In the genomic region with DNA sequence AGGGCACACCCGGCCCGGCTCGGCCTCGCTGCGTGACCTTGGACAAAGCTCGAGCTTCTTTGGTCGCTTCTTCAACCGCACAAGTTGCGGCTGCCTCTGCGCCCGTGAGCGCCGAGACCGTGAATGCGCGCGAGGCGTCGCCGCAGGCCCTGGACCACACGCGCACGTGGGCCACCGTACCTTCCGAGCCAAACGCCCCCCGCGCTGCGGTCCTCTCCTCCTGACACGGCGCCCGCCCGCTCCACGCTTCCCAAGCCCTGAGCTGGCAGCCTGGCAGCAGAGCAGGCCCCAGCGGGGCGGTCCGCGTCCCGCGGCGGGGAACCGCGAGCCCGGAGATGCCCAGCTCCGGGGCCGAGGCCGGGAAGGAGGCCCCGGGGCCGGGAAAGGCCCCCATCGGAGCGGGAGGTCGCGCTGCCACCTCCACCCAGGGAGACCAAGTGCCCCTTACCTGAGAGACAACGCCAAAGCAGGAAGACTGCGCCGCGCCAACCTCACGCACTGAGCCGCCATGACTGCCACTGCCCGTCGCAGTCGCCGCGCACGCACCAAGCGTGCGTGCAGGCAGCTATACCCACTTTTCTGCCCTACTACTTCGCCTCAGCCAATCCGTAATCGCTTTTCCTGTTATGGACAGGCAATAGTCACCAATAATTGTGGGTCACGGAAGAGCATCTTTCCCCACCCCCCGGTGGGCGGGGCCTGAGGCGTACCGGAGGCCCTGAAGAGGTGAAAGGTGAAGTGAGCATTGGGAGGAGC, we compare ENCODE assay signal across 1 cellular context.
TF ChIP-seq lines count a peak whose summit lies in the region.

A gene (minus strand): TSS at position 542 of the 756 bp plus-strand sequence. CDS start 32 bp downstream, at position 510.

TF ChIP-seq in K562, 482 proteins besides CTCF, POLR2A, EP300 and RAD21 (continued from another document and continues in another):
- TF ChIP-seq, protein P1, sequence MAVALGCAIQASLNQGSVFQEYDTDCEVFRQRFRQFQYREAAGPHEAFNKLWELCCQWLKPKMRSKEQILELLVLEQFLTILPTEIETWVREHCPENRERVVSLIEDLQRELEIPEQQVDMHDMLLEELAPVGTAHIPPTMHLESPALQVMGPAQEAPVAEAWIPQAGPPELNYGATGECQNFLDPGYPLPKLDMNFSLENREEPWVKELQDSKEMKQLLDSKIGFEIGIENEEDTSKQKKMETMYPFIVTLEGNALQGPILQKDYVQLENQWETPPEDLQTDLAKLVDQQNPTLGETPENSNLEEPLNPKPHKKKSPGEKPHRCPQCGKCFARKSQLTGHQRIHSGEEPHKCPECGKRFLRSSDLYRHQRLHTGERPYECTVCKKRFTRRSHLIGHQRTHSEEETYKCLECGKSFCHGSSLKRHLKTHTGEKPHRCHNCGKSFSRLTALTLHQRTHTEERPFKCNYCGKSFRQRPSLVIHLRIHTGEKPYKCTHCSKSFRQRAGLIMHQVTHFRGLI (CRISPR knock-in tag; IDR thresholded peaks at IDR 0.05), result no peak
- peak; percentile 80 for TF ChIP-seq SAP30 (IDR thresholded peaks at IDR 0.05; ENCODE audit: borderline replicate concordance, insufficient read depth, low read depth, low read length, poor library complexity, severe bottlenecking)
- TF ChIP-seq, protein P2, sequence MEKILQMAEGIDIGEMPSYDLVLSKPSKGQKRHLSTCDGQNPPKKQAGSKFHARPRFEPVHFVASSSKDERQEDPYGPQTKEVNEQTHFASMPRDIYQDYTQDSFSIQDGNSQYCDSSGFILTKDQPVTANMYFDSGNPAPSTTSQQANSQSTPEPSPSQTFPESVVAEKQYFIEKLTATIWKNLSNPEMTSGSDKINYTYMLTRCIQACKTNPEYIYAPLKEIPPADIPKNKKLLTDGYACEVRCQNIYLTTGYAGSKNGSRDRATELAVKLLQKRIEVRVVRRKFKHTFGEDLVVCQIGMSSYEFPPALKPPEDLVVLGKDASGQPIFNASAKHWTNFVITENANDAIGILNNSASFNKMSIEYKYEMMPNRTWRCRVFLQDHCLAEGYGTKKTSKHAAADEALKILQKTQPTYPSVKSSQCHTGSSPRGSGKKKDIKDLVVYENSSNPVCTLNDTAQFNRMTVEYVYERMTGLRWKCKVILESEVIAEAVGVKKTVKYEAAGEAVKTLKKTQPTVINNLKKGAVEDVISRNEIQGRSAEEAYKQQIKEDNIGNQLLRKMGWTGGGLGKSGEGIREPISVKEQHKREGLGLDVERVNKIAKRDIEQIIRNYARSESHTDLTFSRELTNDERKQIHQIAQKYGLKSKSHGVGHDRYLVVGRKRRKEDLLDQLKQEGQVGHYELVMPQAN (IDR thresholded peaks at IDR 0.05; ENCODE audit: borderline replicate concordance), result peak; percentile 49; the same call in 1 of the 2 replicates
- TF ChIP-seq MBD2 (IDR thresholded peaks at IDR 0.05; ENCODE audit: borderline replicate concordance, low read depth), result peak; percentile 76; the same call in 1 of the 2 replicates
- no peak for TF ChIP-seq RFX1 (IDR thresholded peaks at IDR 0.05)
- TF ChIP-seq POLR2G (IDR thresholded peaks at IDR 0.05; ENCODE audit: low read depth, low read length), result peak; percentile 98
- no peak for TF ChIP-seq HSF4 (CRISPR knock-in tag; IDR thresholded peaks at IDR 0.05; ENCODE audit: borderline replicate concordance)
- TF ChIP-seq SREBF2 (CRISPR knock-in tag; IDR thresholded peaks at IDR 0.05), result no peak
- no peak for TF ChIP-seq ZFPM2 (CRISPR knock-in tag; IDR thresholded peaks at IDR 0.05)
- no peak for TF ChIP-seq HMG20A (CRISPR knock-in tag; conservative IDR thresholded peaks at IDR 0.05)
- peak; percentile 56 for TF ChIP-seq GABPA (tag; conservative IDR thresholded peaks at IDR 0.05; ENCODE audit: low read depth)
- peak; percentile 33 for TF ChIP-seq NFYB (IDR thresholded peaks at IDR 0.05; ENCODE audit: extremely low read depth, insufficient read length)
- peak; percentile 96 for TF ChIP-seq L3MBTL2 (IDR thresholded peaks at IDR 0.05)
- no peak for TF ChIP-seq KHSRP (IDR thresholded peaks at IDR 0.05)
- TF ChIP-seq, protein P3, sequence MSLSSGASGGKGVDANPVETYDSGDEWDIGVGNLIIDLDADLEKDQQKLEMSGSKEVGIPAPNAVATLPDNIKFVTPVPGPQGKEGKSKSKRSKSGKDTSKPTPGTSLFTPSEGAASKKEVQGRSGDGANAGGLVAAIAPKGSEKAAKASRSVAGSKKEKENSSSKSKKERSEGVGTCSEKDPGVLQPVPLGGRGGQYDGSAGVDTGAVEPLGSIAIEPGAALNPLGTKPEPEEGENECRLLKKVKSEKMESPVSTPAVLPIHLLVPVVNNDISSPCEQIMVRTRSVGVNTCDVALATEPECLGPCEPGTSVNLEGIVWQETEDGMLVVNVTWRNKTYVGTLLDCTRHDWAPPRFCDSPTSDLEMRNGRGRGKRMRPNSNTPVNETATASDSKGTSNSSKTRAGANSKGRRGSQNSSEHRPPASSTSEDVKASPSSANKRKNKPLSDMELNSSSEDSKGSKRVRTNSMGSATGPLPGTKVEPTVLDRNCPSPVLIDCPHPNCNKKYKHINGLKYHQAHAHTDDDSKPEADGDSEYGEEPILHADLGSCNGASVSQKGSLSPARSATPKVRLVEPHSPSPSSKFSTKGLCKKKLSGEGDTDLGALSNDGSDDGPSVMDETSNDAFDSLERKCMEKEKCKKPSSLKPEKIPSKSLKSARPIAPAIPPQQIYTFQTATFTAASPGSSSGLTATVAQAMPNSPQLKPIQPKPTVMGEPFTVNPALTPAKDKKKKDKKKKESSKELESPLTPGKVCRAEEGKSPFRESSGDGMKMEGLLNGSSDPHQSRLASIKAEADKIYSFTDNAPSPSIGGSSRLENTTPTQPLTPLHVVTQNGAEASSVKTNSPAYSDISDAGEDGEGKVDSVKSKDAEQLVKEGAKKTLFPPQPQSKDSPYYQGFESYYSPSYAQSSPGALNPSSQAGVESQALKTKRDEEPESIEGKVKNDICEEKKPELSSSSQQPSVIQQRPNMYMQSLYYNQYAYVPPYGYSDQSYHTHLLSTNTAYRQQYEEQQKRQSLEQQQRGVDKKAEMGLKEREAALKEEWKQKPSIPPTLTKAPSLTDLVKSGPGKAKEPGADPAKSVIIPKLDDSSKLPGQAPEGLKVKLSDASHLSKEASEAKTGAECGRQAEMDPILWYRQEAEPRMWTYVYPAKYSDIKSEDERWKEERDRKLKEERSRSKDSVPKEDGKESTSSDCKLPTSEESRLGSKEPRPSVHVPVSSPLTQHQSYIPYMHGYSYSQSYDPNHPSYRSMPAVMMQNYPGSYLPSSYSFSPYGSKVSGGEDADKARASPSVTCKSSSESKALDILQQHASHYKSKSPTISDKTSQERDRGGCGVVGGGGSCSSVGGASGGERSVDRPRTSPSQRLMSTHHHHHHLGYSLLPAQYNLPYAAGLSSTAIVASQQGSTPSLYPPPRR (CRISPR knock-in tag; IDR thresholded peaks at IDR 0.05; ENCODE audit: borderline replicate concordance), result 0 out of 2 replicates have a peak, but pooled peaks have one; percentile 48
- no peak for TF ChIP-seq OTX1 (CRISPR knock-in tag; IDR thresholded peaks at IDR 0.05)
- TF ChIP-seq, protein P4, sequence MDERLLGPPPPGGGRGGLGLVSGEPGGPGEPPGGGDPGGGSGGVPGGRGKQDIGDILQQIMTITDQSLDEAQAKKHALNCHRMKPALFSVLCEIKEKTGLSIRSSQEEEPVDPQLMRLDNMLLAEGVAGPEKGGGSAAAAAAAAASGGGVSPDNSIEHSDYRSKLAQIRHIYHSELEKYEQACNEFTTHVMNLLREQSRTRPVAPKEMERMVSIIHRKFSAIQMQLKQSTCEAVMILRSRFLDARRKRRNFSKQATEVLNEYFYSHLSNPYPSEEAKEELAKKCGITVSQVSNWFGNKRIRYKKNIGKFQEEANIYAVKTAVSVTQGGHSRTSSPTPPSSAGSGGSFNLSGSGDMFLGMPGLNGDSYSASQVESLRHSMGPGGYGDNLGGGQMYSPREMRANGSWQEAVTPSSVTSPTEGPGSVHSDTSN (CRISPR knock-in tag; IDR thresholded peaks at IDR 0.05; ENCODE audit: low read depth), result peak; percentile 82
- TF ChIP-seq, protein P4 (tag; conservative IDR thresholded peaks at IDR 0.05; ENCODE audit: low read depth), result peak; percentile 97
- TF ChIP-seq RBM15 (IDR thresholded peaks at IDR 0.05; ENCODE audit: insufficient read depth, low read length), result no peak
- no peak for TF ChIP-seq ZNF668 (CRISPR knock-in tag; IDR thresholded peaks at IDR 0.05)
- no peak for TF ChIP-seq JUND (IDR thresholded peaks at IDR 0.05; ENCODE audit: borderline replicate concordance, low read depth, low read length)
- no peak; the same call in 2 of the 3 replicates for TF ChIP-seq JUND (tag; IDR thresholded peaks at IDR 0.05; ENCODE audit: borderline replicate concordance, low read depth, low read length)
- TF ChIP-seq ZBTB8A (IDR thresholded peaks at IDR 0.05; ENCODE audit: partially characterized antibody), result no peak
- TF ChIP-seq ZNF644 (tag; IDR thresholded peaks at IDR 0.05; ENCODE audit: low read depth), result no peak
- no peak for TF ChIP-seq RHOXF2B (CRISPR knock-in tag; conservative IDR thresholded peaks at IDR 0.05)
- TF ChIP-seq, protein P5, sequence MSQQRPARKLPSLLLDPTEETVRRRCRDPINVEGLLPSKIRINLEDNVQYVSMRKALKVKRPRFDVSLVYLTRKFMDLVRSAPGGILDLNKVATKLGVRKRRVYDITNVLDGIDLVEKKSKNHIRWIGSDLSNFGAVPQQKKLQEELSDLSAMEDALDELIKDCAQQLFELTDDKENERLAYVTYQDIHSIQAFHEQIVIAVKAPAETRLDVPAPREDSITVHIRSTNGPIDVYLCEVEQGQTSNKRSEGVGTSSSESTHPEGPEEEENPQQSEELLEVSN (IDR thresholded peaks at IDR 0.05; ENCODE audit: borderline replicate concordance in 1 of 2, extremely low read depth in 1 of 2, insufficient read depth in 1 of 2, insufficient read length in 1 of 2, low read depth in 1 of 2, low read length in 1 of 2, poor library complexity in 1 of 2, severe bottlenecking in 1 of 2), result peak; percentile 75 to 85
- TF ChIP-seq ZNF146 (CRISPR knock-in tag; IDR thresholded peaks at IDR 0.05; ENCODE audit: unreplicated experiment), result no peak
- TF ChIP-seq ZNF785 (CRISPR knock-in tag; IDR thresholded peaks at IDR 0.05), result no peak
- no peak for TF ChIP-seq CBX3 (IDR thresholded peaks at IDR 0.05; ENCODE audit: borderline replicate concordance in 1 of 2, low read length in 2 of 2)
- no peak for TF ChIP-seq ETV6 (IDR thresholded peaks at IDR 0.05; ENCODE audit: borderline replicate concordance in 1 of 2, low read depth in 2 of 2, low read length in 1 of 2)
- peak; percentile 72; the same call in 1 of the 2 replicates for TF ChIP-seq ETV6 (CRISPR knock-in tag; IDR thresholded peaks at IDR 0.05; ENCODE audit: borderline replicate concordance)
- no peak for TF ChIP-seq ZNF561 (CRISPR knock-in tag; conservative IDR thresholded peaks at IDR 0.05)
- no peak for TF ChIP-seq SIX5 (IDR thresholded peaks at IDR 0.05; ENCODE audit: borderline replicate concordance in 1 of 2, insufficient read depth in 1 of 2, low read depth in 1 of 2, low read length in 2 of 2)
- TF ChIP-seq RBM39 (optimal IDR thresholded peaks at IDR 0.05; ENCODE audit: low read depth, low read length), result no peak
- TF ChIP-seq RBBP5 (IDR thresholded peaks at IDR 0.05; ENCODE audit: borderline replicate concordance, insufficient read depth, low read length, poor library complexity, severe bottlenecking), result peak; percentile 93
- peak; percentile 94 for TF ChIP-seq SP1 (CRISPR knock-in tag; IDR thresholded peaks at IDR 0.05)
- peak; percentile 48 for TF ChIP-seq SMAD4 (CRISPR knock-in tag; conservative IDR thresholded peaks at IDR 0.05)
- TF ChIP-seq ESRRA (IDR thresholded peaks at IDR 0.05; ENCODE audit: borderline replicate concordance, low read depth), result peak; percentile 72
- TF ChIP-seq CHD1 (IDR thresholded peaks at IDR 0.05; ENCODE audit: low read length), result peak; percentile 73
- TF ChIP-seq, protein P6, sequence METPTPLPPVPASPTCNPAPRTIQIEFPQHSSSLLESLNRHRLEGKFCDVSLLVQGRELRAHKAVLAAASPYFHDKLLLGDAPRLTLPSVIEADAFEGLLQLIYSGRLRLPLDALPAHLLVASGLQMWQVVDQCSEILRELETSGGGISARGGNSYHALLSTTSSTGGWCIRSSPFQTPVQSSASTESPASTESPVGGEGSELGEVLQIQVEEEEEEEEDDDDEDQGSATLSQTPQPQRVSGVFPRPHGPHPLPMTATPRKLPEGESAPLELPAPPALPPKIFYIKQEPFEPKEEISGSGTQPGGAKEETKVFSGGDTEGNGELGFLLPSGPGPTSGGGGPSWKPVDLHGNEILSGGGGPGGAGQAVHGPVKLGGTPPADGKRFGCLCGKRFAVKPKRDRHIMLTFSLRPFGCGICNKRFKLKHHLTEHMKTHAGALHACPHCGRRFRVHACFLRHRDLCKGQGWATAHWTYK (CRISPR knock-in tag; IDR thresholded peaks at IDR 0.05), result 0 out of 2 replicates have a peak, but pooled peaks have one; percentile 9
- no peak for TF ChIP-seq FOXM1 (IDR thresholded peaks at IDR 0.05; ENCODE audit: low read depth)
- TF ChIP-seq FOXM1 (CRISPR knock-in tag; IDR thresholded peaks at IDR 0.05; ENCODE audit: low read depth), result peak; percentile 75
- no peak for TF ChIP-seq HOXB6 (CRISPR knock-in tag; IDR thresholded peaks at IDR 0.05; ENCODE audit: borderline replicate concordance)
- 0 out of 2 replicates have a peak, but pooled peaks have one; percentile 24 for TF ChIP-seq HDAC2 (IDR thresholded peaks at IDR 0.05)
- TF ChIP-seq GABPB1 (CRISPR knock-in tag; IDR thresholded peaks at IDR 0.05), result peak; percentile 54; the same call in 1 of the 2 replicates
- no peak for TF ChIP-seq ZNF354B (CRISPR knock-in tag; IDR thresholded peaks at IDR 0.05)
- no peak for TF ChIP-seq PRPF4 (IDR thresholded peaks at IDR 0.05; ENCODE audit: insufficient read depth, low read depth, low read length, poor library complexity, severe bottlenecking)
- no peak for TF ChIP-seq MTA1 (IDR thresholded peaks at IDR 0.05; ENCODE audit: borderline replicate concordance)
- no peak for TF ChIP-seq ETS2 (tag; IDR thresholded peaks at IDR 0.05; ENCODE audit: borderline replicate concordance, poor library complexity, severe bottlenecking)
- TF ChIP-seq, protein P7, sequence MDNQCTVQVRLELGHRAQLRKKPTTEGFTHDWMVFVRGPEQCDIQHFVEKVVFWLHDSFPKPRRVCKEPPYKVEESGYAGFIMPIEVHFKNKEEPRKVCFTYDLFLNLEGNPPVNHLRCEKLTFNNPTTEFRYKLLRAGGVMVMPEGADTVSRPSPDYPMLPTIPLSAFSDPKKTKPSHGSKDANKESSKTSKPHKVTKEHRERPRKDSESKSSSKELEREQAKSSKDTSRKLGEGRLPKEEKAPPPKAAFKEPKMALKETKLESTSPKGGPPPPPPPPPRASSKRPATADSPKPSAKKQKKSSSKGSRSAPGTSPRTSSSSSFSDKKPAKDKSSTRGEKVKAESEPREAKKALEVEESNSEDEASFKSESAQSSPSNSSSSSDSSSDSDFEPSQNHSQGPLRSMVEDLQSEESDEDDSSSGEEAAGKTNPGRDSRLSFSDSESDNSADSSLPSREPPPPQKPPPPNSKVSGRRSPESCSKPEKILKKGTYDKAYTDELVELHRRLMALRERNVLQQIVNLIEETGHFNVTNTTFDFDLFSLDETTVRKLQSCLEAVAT (IDR thresholded peaks at IDR 0.05), result 0 out of 4 replicates have a peak, but pooled peaks of 1 of the 2 experiments have one; percentile 18
- peak in 1 of 2 experiments; percentile 63; a peak in 1 of 4 replicates for TF ChIP-seq RCOR1 (IDR thresholded peaks at IDR 0.05; ENCODE audit: borderline replicate concordance in 1 of 2, low read depth in 2 of 2, low read length in 2 of 2)
